In the genomic region with DNA sequence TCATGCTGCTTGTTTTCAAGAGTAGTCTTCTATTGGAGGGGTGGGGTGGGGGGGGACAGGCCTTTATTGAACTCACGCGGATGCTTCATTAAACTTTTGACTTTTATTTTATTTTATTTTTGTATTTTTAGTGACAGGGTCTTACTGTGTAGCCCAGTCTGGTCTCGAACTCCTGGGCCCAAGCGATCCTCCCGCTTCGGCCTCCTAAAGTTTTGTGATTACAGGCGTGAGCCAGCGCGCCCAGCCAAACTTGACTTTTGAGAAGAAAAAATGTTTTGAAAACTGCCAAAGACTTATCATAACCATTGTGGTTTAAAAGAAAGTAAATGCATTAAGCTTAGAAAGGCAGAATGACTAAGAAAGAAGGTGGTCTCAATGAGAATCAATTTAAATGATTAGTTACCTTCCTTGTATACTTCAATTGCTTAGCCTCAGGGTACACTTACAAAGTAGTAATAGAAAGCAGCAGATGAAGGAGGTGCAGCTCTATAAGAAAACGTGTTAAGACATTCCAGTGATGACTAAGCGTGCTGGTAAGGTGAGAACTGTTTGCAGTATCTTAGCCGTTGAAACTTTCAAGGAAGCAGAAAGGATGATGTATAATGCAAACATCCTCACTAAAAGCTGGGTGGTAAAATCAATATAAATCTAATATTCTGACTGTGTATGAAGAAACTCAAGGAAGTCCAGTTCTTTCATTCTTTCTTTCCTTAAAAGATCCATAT, we compare ENCODE assay signal across 8 cellular contexts. TPM values are rescaled to one million over a fixed set of nuclear protein-coding genes. Genes with fewer than 3 reads are reported as not detected.
DNase-seq lines count a peak whose midpoint lies in the region; ATAC-seq and TF ChIP-seq lines count a peak whose summit lies in the region.

No MANE protein-coding gene starts in this region.

- DNase-seq in H7 (no peak), suprapubic skin (ENCODE audit: low spot score in 2 of 2) (no peak), nucleus accumbens (lab: John Stamatoyannopoulos, UW) (no peak), substantia nigra (lab: John Stamatoyannopoulos, UW) (no peak)
- no peak for DNase-seq in activated CD8-positive, alpha-beta T cell treated with anti-CD3 and anti-CD28 coated beads, Interleukin-2, amount 10 ng/mL, durations not matched to agents 7 days and 5 days

- POLR2A ChIA-PET in activated CD8-positive, alpha-beta T cell treated with anti-CD3 and anti-CD28 coated beads, Interleukin-2, amount 10 ng/mL, durations not matched to agents 7 days and 5 days (lab: Charles Lee), result interaction anchor here (0.6 to 4.2 kb wide), 9 partner anchors 11 to 374 kb away, joined by 3 to 106 read pairs (median 5); partner anchors contain the start of genes PEX12, SLFN12L and TAF15

- H3K79me2 ChIP-seq in ACC112 (ENCODE audit: control insufficient read depth, insufficient read depth, low read length, unreplicated experiment), result peaks cover 60% of the 10 kb centered on the region

- WGBS in suprapubic skin, result 51% methylated on average over 12 of the region's 12 CpGs

- no peak for TF ChIP-seq POLR2A in suprapubic skin (IDR thresholded peaks at IDR 0.05)

- H3K36me3 ChIP-seq in ACC112 (ENCODE audit: insufficient read depth, low read length) (no peaks in the 10 kb centered on the region; the same call in 1 of the 2 replicates), H7 (replicated peaks; ENCODE audit: control insufficient read depth, insufficient read depth, low read length) (no peaks in the 10 kb centered on the region), iPS-20b (ENCODE audit: insufficient read depth, low read depth, low read length) (0 out of 2 replicates have a peak, but pooled peaks cover under 1% of the 10 kb centered on the region), suprapubic skin (no peaks in the 10 kb centered on the region)

- no peak overlapping the region for H2AFZ ChIP-seq in ACC112 (ENCODE audit: low read length, unreplicated experiment)

- no peak for ATAC-seq in activated CD8-positive, alpha-beta T cell treated with anti-CD3 and anti-CD28 coated beads, Interleukin-2, amount 10 ng/mL, durations not matched to agents 7 days and 5 days
- ATAC-seq in HG03520 (IDR thresholded peaks at IDR 0.05; ENCODE audit: unreplicated experiment), result no peak

- H3K4me1 ChIP-seq in ACC112 (ENCODE audit: control insufficient read depth, insufficient read depth, low read length, unreplicated experiment), result peaks cover 18% of the 10 kb centered on the region
- H3K4me1 ChIP-seq in iPS-20b (ENCODE audit: insufficient read depth, low read length), result 0 out of 2 replicates have a peak, but pooled peaks cover 3% of the 10 kb centered on the region
- H3K4me1 ChIP-seq in suprapubic skin, result peaks cover 29% of the 10 kb centered on the region

- TF ChIP-seq EP300 in suprapubic skin (IDR thresholded peaks at IDR 0.05), result no peak

- peak overlapping the region; percentile 89 for H3K4me3 Mint-ChIP-seq in activated CD8-positive, alpha-beta T cell treated with anti-CD3 and anti-CD28 coated beads, Interleukin-2, amount 10 ng/mL, durations not matched to agents 7 days and 5 days

- H3K36me3 Mint-ChIP-seq in activated CD8-positive, alpha-beta T cell treated with anti-CD3 and anti-CD28 coated beads, Interleukin-2, amount 10 ng/mL, durations not matched to agents 7 days and 5 days (ENCODE audit: low read depth), result peaks cover 8% of the 10 kb centered on the region

- TF ChIP-seq CTCF in suprapubic skin (IDR thresholded peaks at IDR 0.05), result no peak

- peak overlapping the region; percentile 96 for H3K27ac Mint-ChIP-seq in activated CD8-positive, alpha-beta T cell treated with anti-CD3 and anti-CD28 coated beads, Interleukin-2, amount 10 ng/mL, durations not matched to agents 7 days and 5 days

- CTCF ChIA-PET in activated CD8-positive, alpha-beta T cell treated with anti-CD3 and anti-CD28 coated beads, Interleukin-2, amount 10 ng/mL, durations not matched to agents 7 days and 5 days (lab: Charles Lee), result interaction anchor here (0.7 to 2.6 kb wide), 10 partner anchors 10 to 224 kb away, joined by 3 to 15 read pairs (median 6); partner anchors contain the start of genes PEX12 and TAF15

- H3K27me3 Mint-ChIP-seq in activated CD8-positive, alpha-beta T cell treated with anti-CD3 and anti-CD28 coated beads, Interleukin-2, amount 10 ng/mL, durations not matched to agents 7 days and 5 days (ENCODE audit: low read depth), result peaks cover 11% of the 10 kb centered on the region

- H3K27me3 ChIP-seq in ACC112 (ENCODE audit: insufficient read depth, low read length) (no peaks in the 10 kb centered on the region), H7 (ENCODE audit: control insufficient read depth, insufficient read depth, low read length) (no peaks in the 10 kb centered on the region), iPS-20b (ENCODE audit: insufficient read depth, low read length) (0 out of 2 replicates have a peak, but pooled peaks cover 9% of the 10 kb centered on the region), suprapubic skin (no peaks in the 10 kb centered on the region)

- no peaks in the 10 kb centered on the region for H3K9me3 ChIP-seq in iPS-20b (ENCODE audit: insufficient read depth, low read depth, low read length)
- no peaks in the 10 kb centered on the region for H3K9me3 ChIP-seq in suprapubic skin

- H3K9ac ChIP-seq in iPS-20b (ENCODE audit: low read depth, low read length), result peak overlapping the region; percentile 91; the same call in 1 of the 2 replicates

- peak overlapping the region; percentile 87 for H3K4me3 ChIP-seq in ACC112 (ENCODE audit: low read depth, low read length)
- peak overlapping the region; percentile 85 for H3K4me3 ChIP-seq in H7 (ENCODE audit: insufficient read depth, low read depth, low read length)
- H3K4me3 ChIP-seq in iPS-20b (ENCODE audit: low read length), result peak overlapping the region; percentile 89
- H3K4me3 ChIP-seq in suprapubic skin, result peak overlapping the region; percentile 74

- H3K27ac ChIP-seq in ACC112 (ENCODE audit: low read depth, low read length), result peak overlapping the region; percentile 85
- no peak overlapping the region for H3K27ac ChIP-seq in iPS-20b (ENCODE audit: low read length)
- no peak overlapping the region for H3K27ac ChIP-seq in suprapubic skin
- no peak overlapping the region for H3K27ac ChIP-seq in substantia nigra (ENCODE audit: low read depth, low read length, poor library complexity, severe bottlenecking)

- H3K4me1 Mint-ChIP-seq in activated CD8-positive, alpha-beta T cell treated with anti-CD3 and anti-CD28 coated beads, Interleukin-2, amount 10 ng/mL, durations not matched to agents 7 days and 5 days (ENCODE audit: low read depth), result peaks cover 31% of the 10 kb centered on the region

- H3K9me3 Mint-ChIP-seq in activated CD8-positive, alpha-beta T cell treated with anti-CD3 and anti-CD28 coated beads, Interleukin-2, amount 10 ng/mL, durations not matched to agents 7 days and 5 days (ENCODE audit: insufficient read depth), result no peaks in the 10 kb centered on the region

RNA-seq across cellular contexts. Expression of gene AP2B1, which starts 1.2 kb away (rescaled TPM):
- total RNA-seq in H7 (2014; rRNA removed; shearing (Covaris generic)), result 87.1 and 102 TPM in 2 replicates
- total RNA-seq in activated CD8-positive, alpha-beta T cell treated with anti-CD3 and anti-CD28 coated beads, Interleukin-2, amount 10 ng/mL, durations not matched to agents 7 days and 5 days, result 100 to 1,000 TPM; 161 to 172 TPM
- total RNA-seq in suprapubic skin, result 10 to 100 TPM; 41.3 to 50.0 (median 45.3) TPM

RNA-seq across cellular contexts. Expression of gene PEX12, which starts 10.0 kb away (rescaled TPM):
- total RNA-seq in H7 (2014; rRNA removed; shearing (Covaris generic)), result 5.5 and 7.7 TPM in 2 replicates
- total RNA-seq in activated CD8-positive, alpha-beta T cell treated with anti-CD3 and anti-CD28 coated beads, Interleukin-2, amount 10 ng/mL, durations not matched to agents 7 days and 5 days, result 1 to 10 TPM; 4.0 to 4.1 TPM
- 1 to 10 TPM; 4.0 to 9.3 (median 5.7) TPM for total RNA-seq in suprapubic skin

RNA-seq across cellular contexts. Expression of gene SLFN14, which starts 27.7 kb away (rescaled TPM):
- not detected in 2 replicates for total RNA-seq in H7 (2014; rRNA removed; shearing (Covaris generic))
- not detected for total RNA-seq in activated CD8-positive, alpha-beta T cell treated with anti-CD3 and anti-CD28 coated beads, Interleukin-2, amount 10 ng/mL, durations not matched to agents 7 days and 5 days
- not detected for total RNA-seq in suprapubic skin

RNA-seq across cellular contexts. Expression of gene SLFN12L, which starts 50.9 kb away (rescaled TPM):
- total RNA-seq in H7 (2014; rRNA removed; shearing (Covaris generic)), result not detected in 2 replicates
- total RNA-seq in activated CD8-positive, alpha-beta T cell treated with anti-CD3 and anti-CD28 coated beads, Interleukin-2, amount 10 ng/mL, durations not matched to agents 7 days and 5 days, result 100 to 1,000 TPM; 115 to 123 TPM
- 1 to 10 TPM in 2 of 4 donors, under 1 TPM in 2; 0.39 to 1.6 (median 0.99) TPM for total RNA-seq in suprapubic skin
